Comparison of ENCODE assay signal across 14 cellular contexts in the genomic region with DNA sequence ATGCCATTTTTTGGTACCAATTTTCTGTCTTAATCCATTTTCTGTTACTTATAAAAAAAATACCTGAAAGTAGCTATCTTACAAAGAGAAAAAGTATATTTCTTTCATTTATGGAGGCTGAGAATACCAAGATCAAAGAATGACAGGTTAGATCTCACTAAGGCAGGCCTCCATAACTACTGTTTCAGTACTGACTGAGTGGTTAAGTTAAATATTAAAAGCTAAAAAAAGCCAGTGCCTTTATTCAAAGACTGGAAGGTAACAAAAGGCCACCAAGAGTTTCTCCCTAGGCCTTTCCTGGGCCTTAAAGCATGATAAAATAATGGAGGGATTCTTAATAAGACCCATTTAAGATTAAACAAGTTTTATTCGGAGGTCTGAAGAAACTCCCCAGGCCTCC.
A peak's percentile ranks its signal among the peaks of the same experiment; 100 is the strongest.
DNase-seq lines count a peak whose midpoint lies in the region; ATAC-seq and TF ChIP-seq lines count a peak whose summit lies in the region.
"Had no signal": no experiment of that assay in that cellular context is flagged by ENCODE, and none has a peak within 500 bp of the region (broad histone marks: within the 10 kb centered on the region; RNA-seq: fewer than 3 reads in every experiment).

No MANE protein-coding gene starts in this region.

- no peaks in the 10 kb centered on the region for H3K36me3 Mint-ChIP-seq in progenitor cell of endocrine pancreas (ENCODE audit: insufficient read depth)
- H3K36me3 Mint-ChIP-seq: CD4-positive, alpha-beta memory T cell had no signal

- peak; percentile 54 for ATAC-seq in GM18502 (IDR thresholded peaks at IDR 0.05; ENCODE audit: poor library complexity, unreplicated experiment)
- peak; percentile 56 for ATAC-seq in GM19452 (IDR thresholded peaks at IDR 0.05; ENCODE audit: unreplicated experiment)
- peak; percentile 54 for ATAC-seq in HG02938 (IDR thresholded peaks at IDR 0.05; ENCODE audit: unreplicated experiment)
- ATAC-seq in HG03565 (IDR thresholded peaks at IDR 0.05; ENCODE audit: unreplicated experiment), result peak; percentile 38
- no peak for ATAC-seq in left lobe of liver
- ATAC-seq: activated CD8-positive, alpha-beta T cell treated with anti-CD3 and anti-CD28 coated beads, Interleukin-2, amount 10 ng/mL, durations not matched to agents 7 days and 5 days had no signal

- no peak overlapping the region for H3K27ac Mint-ChIP-seq in progenitor cell of endocrine pancreas
- H3K27ac Mint-ChIP-seq: activated CD8-positive, alpha-beta T cell treated with anti-CD3 and anti-CD28 coated beads, Interleukin-2, amount 10 ng/mL, durations not matched to agents 7 days and 5 days; CD4-positive, alpha-beta memory T cell had no signal

- no peak overlapping the region for H3K4me3 Mint-ChIP-seq in progenitor cell of endocrine pancreas (ENCODE audit: low read depth)
- H3K4me3 Mint-ChIP-seq: activated CD8-positive, alpha-beta T cell treated with anti-CD3 and anti-CD28 coated beads, Interleukin-2, amount 10 ng/mL, durations not matched to agents 7 days and 5 days; CD4-positive, alpha-beta memory T cell had no signal

- DNase-seq in left lobe of liver (ENCODE audit: low spot score), result no peak
- no peak for DNase-seq in progenitor cell of endocrine pancreas (ENCODE audit: low spot score, unreplicated experiment)
- no peak for DNase-seq in COLO829 (ENCODE audit: low spot score)
- DNase-seq in SK-N-DZ (ENCODE audit: low spot score), result no peak
- DNase-seq: activated CD8-positive, alpha-beta T cell treated with anti-CD3 and anti-CD28 coated beads, Interleukin-2, amount 10 ng/mL, durations not matched to agents 7 days and 5 days; CD4-positive, alpha-beta memory T cell; EL; NCI-H2029; NCI-H524 treated with DMSO at 0.1 percent for 48 hours; stimulated activated CD4-positive, alpha-beta T cell treated with anti-CD3 and anti-CD28 coated beads, Interleukin-4, amount 100 ng/mL, for 1 hour had no signal

- TF ChIP-seq CTCF in progenitor cell of endocrine pancreas (IDR thresholded peaks at IDR 0.05; ENCODE audit: unreplicated experiment), result no peak

- peaks cover 9% of the 10 kb centered on the region for H3K9me3 Mint-ChIP-seq in progenitor cell of endocrine pancreas (ENCODE audit: low read depth)

- peaks cover 27% of the 10 kb centered on the region for H3K4me1 Mint-ChIP-seq in progenitor cell of endocrine pancreas (ENCODE audit: low read depth)
- H3K4me1 Mint-ChIP-seq: CD4-positive, alpha-beta memory T cell had no signal

- H3K27me3 Mint-ChIP-seq in progenitor cell of endocrine pancreas, result no peaks in the 10 kb centered on the region
- H3K27me3 Mint-ChIP-seq: CD4-positive, alpha-beta memory T cell had no signal
